ENCODE assay signal across 1 cellular context in the genomic region with DNA sequence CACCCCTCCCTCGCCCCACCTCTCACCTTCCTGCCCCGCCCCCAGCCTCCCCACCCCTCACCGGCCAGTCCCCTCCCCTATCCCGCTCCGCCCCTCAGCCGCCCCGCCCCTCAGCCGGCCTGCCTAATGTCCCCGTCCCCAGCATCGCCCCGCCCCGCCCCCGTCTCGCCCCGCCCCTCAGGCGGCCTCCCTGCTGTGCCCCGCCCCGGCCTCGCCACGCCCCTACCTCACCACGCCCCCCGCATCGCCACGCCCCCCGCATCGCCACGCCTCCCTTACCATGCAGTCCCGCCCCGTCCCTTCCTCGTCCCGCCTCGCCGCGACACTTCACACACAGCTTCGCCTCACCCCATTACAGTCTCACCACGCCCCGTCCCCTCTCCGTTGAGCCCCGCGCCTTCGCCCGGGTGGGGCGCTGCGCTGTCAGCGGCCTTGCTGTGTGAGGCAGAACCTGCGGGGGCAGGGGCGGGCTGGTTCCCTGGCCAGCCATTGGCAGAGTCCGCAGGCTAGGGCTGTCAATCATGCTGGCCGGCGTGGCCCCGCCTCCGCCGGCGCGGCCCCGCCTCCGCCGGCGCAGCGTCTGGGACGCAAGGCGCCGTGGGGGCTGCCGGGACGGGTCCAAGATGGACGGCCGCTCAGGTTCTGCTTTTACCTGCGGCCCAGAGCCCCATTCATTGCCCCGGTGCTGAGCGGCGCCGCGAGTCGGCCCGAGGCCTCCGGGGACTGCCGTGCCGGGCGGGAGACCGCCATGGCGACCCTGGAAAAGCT.
A peak's percentile ranks its signal among the peaks of the same experiment; 100 is the strongest.
TF ChIP-seq lines count a peak whose summit lies in the region.

A gene (plus strand): TSS at position 604 of the 768 bp plus-strand sequence. CDS start 145 bp downstream, at position 749.
A gene (minus strand): TSS at position 461 of the 768 bp plus-strand sequence.

TF ChIP-seq in K562, 482 proteins besides CTCF, POLR2A, EP300 and RAD21 (continued from another document and continues in another):
- TF ChIP-seq, protein P1, sequence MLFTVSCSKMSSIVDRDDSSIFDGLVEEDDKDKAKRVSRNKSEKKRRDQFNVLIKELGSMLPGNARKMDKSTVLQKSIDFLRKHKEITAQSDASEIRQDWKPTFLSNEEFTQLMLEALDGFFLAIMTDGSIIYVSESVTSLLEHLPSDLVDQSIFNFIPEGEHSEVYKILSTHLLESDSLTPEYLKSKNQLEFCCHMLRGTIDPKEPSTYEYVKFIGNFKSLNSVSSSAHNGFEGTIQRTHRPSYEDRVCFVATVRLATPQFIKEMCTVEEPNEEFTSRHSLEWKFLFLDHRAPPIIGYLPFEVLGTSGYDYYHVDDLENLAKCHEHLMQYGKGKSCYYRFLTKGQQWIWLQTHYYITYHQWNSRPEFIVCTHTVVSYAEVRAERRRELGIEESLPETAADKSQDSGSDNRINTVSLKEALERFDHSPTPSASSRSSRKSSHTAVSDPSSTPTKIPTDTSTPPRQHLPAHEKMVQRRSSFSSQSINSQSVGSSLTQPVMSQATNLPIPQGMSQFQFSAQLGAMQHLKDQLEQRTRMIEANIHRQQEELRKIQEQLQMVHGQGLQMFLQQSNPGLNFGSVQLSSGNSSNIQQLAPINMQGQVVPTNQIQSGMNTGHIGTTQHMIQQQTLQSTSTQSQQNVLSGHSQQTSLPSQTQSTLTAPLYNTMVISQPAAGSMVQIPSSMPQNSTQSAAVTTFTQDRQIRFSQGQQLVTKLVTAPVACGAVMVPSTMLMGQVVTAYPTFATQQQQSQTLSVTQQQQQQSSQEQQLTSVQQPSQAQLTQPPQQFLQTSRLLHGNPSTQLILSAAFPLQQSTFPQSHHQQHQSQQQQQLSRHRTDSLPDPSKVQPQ (CRISPR knock-in tag; IDR thresholded peaks at IDR 0.05; ENCODE audit: borderline replicate concordance): no peak
- no peak for TF ChIP-seq CHD1 (IDR thresholded peaks at IDR 0.05; ENCODE audit: low read length)
- TF ChIP-seq EHMT2 (IDR thresholded peaks at IDR 0.05): no peak
- peak; percentile 87 for TF ChIP-seq RBFOX2 (IDR thresholded peaks at IDR 0.05; ENCODE audit: low read depth, low read length)
- TF ChIP-seq, protein P2, sequence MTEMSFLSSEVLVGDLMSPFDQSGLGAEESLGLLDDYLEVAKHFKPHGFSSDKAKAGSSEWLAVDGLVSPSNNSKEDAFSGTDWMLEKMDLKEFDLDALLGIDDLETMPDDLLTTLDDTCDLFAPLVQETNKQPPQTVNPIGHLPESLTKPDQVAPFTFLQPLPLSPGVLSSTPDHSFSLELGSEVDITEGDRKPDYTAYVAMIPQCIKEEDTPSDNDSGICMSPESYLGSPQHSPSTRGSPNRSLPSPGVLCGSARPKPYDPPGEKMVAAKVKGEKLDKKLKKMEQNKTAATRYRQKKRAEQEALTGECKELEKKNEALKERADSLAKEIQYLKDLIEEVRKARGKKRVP (CRISPR knock-in tag; IDR thresholded peaks at IDR 0.05): peak; percentile 33; the same call in 1 of the 2 replicates
- TF ChIP-seq, protein P3, sequence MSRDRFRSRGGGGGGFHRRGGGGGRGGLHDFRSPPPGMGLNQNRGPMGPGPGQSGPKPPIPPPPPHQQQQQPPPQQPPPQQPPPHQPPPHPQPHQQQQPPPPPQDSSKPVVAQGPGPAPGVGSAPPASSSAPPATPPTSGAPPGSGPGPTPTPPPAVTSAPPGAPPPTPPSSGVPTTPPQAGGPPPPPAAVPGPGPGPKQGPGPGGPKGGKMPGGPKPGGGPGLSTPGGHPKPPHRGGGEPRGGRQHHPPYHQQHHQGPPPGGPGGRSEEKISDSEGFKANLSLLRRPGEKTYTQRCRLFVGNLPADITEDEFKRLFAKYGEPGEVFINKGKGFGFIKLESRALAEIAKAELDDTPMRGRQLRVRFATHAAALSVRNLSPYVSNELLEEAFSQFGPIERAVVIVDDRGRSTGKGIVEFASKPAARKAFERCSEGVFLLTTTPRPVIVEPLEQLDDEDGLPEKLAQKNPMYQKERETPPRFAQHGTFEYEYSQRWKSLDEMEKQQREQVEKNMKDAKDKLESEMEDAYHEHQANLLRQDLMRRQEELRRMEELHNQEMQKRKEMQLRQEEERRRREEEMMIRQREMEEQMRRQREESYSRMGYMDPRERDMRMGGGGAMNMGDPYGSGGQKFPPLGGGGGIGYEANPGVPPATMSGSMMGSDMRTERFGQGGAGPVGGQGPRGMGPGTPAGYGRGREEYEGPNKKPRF (IDR thresholded peaks at IDR 0.05; ENCODE audit: low read depth, low read length): no peak
- no peak for TF ChIP-seq ARHGAP35 (IDR thresholded peaks at IDR 0.05; ENCODE audit: partially characterized antibody)
- peak; percentile 61 for TF ChIP-seq SP2 (IDR thresholded peaks at IDR 0.05; ENCODE audit: extremely low read depth, low read depth, low read length, poor library complexity, severe bottlenecking)
- no peak for TF ChIP-seq ZNF354B (CRISPR knock-in tag; IDR thresholded peaks at IDR 0.05)
- TF ChIP-seq, protein P4, sequence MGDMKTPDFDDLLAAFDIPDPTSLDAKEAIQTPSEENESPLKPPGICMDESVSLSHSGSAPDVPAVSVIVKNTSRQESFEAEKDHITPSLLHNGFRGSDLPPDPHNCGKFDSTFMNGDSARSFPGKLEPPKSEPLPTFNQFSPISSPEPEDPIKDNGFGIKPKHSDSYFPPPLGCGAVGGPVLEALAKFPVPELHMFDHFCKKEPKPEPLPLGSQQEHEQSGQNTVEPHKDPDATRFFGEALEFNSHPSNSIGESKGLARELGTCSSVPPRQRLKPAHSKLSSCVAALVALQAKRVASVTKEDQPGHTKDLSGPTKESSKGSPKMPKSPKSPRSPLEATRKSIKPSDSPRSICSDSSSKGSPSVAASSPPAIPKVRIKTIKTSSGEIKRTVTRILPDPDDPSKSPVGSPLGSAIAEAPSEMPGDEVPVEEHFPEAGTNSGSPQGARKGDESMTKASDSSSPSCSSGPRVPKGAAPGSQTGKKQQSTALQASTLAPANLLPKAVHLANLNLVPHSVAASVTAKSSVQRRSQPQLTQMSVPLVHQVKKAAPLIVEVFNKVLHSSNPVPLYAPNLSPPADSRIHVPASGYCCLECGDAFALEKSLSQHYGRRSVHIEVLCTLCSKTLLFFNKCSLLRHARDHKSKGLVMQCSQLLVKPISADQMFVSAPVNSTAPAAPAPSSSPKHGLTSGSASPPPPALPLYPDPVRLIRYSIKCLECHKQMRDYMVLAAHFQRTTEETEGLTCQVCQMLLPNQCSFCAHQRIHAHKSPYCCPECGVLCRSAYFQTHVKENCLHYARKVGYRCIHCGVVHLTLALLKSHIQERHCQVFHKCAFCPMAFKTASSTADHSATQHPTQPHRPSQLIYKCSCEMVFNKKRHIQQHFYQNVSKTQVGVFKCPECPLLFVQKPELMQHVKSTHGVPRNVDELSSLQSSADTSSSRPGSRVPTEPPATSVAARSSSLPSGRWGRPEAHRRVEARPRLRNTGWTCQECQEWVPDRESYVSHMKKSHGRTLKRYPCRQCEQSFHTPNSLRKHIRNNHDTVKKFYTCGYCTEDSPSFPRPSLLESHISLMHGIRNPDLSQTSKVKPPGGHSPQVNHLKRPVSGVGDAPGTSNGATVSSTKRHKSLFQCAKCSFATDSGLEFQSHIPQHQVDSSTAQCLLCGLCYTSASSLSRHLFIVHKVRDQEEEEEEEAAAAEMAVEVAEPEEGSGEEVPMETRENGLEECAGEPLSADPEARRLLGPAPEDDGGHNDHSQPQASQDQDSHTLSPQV (IDR thresholded peaks at IDR 0.05): no peak
- TF ChIP-seq ZNF212 (CRISPR knock-in tag; IDR thresholded peaks at IDR 0.05): no peak
- no peak for TF ChIP-seq SAFB2 (IDR thresholded peaks at IDR 0.05; ENCODE audit: borderline replicate concordance, low read depth, low read length, severe bottlenecking)
- TF ChIP-seq NFATC3 (IDR thresholded peaks at IDR 0.05): no peak
- TF ChIP-seq IRF2 (CRISPR knock-in tag; IDR thresholded peaks at IDR 0.05): no peak
- no peak for TF ChIP-seq ILF3 (IDR thresholded peaks at IDR 0.05; ENCODE audit: borderline replicate concordance)
- 0 out of 2 replicates have a peak, but pooled peaks have one; percentile 57 for TF ChIP-seq ELF4 (CRISPR knock-in tag; IDR thresholded peaks at IDR 0.05)
- TF ChIP-seq, protein P5, sequence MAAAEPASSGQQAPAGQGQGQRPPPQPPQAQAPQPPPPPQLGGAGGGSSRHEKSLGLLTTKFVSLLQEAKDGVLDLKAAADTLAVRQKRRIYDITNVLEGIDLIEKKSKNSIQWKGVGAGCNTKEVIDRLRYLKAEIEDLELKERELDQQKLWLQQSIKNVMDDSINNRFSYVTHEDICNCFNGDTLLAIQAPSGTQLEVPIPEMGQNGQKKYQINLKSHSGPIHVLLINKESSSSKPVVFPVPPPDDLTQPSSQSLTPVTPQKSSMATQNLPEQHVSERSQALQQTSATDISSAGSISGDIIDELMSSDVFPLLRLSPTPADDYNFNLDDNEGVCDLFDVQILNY (CRISPR knock-in tag; IDR thresholded peaks at IDR 0.05): no peak; the same call in 1 of the 2 replicates
- TF ChIP-seq MEIS2 (IDR thresholded peaks at IDR 0.05; ENCODE audit: partially characterized antibody): peak; percentile 81
- TF ChIP-seq POLR3A (IDR thresholded peaks at IDR 0.05; ENCODE audit: borderline replicate concordance, extremely low read depth, insufficient read depth, insufficient read length): no peak
- TF ChIP-seq ZBTB7A (IDR thresholded peaks at IDR 0.05; ENCODE audit: borderline replicate concordance, control insufficient read depth, low read depth, low read length): peak; percentile 20; the same call in 1 of the 2 replicates
- TF ChIP-seq MECOM (CRISPR knock-in tag; IDR thresholded peaks at IDR 0.05): no peak
- no peak for TF ChIP-seq FOXA3 (CRISPR knock-in tag; conservative IDR thresholded peaks at IDR 0.05 in 1 of 2, IDR thresholded peaks at IDR 0.05 in 1 of 2)
- peak; percentile 72; the same call in 1 of the 2 replicates for TF ChIP-seq OTX1 (CRISPR knock-in tag; IDR thresholded peaks at IDR 0.05)
- peak; percentile 61 for TF ChIP-seq POLR2B (IDR thresholded peaks at IDR 0.05; ENCODE audit: low read depth, partially characterized antibody)
- no peak for TF ChIP-seq FOXJ2 (tag; IDR thresholded peaks at IDR 0.05)
- TF ChIP-seq ZNF778 (CRISPR knock-in tag; IDR thresholded peaks at IDR 0.05): no peak
- no peak for TF ChIP-seq TOE1 (IDR thresholded peaks at IDR 0.05; ENCODE audit: borderline replicate concordance)
- TF ChIP-seq TOE1 (CRISPR knock-in tag; IDR thresholded peaks at IDR 0.05; ENCODE audit: borderline replicate concordance, low read depth): no peak
- TF ChIP-seq HIVEP1 (CRISPR knock-in tag; IDR thresholded peaks at IDR 0.05): no peak
- TF ChIP-seq, protein P6, sequence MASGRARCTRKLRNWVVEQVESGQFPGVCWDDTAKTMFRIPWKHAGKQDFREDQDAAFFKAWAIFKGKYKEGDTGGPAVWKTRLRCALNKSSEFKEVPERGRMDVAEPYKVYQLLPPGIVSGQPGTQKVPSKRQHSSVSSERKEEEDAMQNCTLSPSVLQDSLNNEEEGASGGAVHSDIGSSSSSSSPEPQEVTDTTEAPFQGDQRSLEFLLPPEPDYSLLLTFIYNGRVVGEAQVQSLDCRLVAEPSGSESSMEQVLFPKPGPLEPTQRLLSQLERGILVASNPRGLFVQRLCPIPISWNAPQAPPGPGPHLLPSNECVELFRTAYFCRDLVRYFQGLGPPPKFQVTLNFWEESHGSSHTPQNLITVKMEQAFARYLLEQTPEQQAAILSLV (tag; IDR thresholded peaks at IDR 0.05): no peak
- peak; percentile 22; the same call in 1 of the 2 replicates for TF ChIP-seq L3MBTL2 (IDR thresholded peaks at IDR 0.05)
- no peak for TF ChIP-seq RBM17 (IDR thresholded peaks at IDR 0.05; ENCODE audit: borderline replicate concordance, low read depth, low read length)
- peak; percentile 54 for TF ChIP-seq U2AF1 (optimal IDR thresholded peaks at IDR 0.05; ENCODE audit: low read depth, low read length)
- peak; percentile 77 for TF ChIP-seq C11orf30 (IDR thresholded peaks at IDR 0.05; ENCODE audit: low read depth)
- TF ChIP-seq SMARCA5 (IDR thresholded peaks at IDR 0.05): no peak
- TF ChIP-seq HMGN3 (IDR thresholded peaks at IDR 0.05; ENCODE audit: borderline replicate concordance, extremely low read depth, insufficient read length, low read depth, low read length): no peak
- no peak for TF ChIP-seq GABPA (tag; conservative IDR thresholded peaks at IDR 0.05; ENCODE audit: low read depth)
- TF ChIP-seq, protein P7, sequence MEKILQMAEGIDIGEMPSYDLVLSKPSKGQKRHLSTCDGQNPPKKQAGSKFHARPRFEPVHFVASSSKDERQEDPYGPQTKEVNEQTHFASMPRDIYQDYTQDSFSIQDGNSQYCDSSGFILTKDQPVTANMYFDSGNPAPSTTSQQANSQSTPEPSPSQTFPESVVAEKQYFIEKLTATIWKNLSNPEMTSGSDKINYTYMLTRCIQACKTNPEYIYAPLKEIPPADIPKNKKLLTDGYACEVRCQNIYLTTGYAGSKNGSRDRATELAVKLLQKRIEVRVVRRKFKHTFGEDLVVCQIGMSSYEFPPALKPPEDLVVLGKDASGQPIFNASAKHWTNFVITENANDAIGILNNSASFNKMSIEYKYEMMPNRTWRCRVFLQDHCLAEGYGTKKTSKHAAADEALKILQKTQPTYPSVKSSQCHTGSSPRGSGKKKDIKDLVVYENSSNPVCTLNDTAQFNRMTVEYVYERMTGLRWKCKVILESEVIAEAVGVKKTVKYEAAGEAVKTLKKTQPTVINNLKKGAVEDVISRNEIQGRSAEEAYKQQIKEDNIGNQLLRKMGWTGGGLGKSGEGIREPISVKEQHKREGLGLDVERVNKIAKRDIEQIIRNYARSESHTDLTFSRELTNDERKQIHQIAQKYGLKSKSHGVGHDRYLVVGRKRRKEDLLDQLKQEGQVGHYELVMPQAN (IDR thresholded peaks at IDR 0.05; ENCODE audit: borderline replicate concordance): peak; percentile 47; the same call in 1 of the 2 replicates
- no peak for TF ChIP-seq GTF2F1 (IDR thresholded peaks at IDR 0.05; ENCODE audit: low read depth, low read length)
- TF ChIP-seq TRIM28 (IDR thresholded peaks at IDR 0.05): no peak
- TF ChIP-seq SMARCA4 (IDR thresholded peaks at IDR 0.05): no peak
- no peak for TF ChIP-seq ZNF12 (CRISPR knock-in tag; IDR thresholded peaks at IDR 0.05)
- TF ChIP-seq, protein P8, sequence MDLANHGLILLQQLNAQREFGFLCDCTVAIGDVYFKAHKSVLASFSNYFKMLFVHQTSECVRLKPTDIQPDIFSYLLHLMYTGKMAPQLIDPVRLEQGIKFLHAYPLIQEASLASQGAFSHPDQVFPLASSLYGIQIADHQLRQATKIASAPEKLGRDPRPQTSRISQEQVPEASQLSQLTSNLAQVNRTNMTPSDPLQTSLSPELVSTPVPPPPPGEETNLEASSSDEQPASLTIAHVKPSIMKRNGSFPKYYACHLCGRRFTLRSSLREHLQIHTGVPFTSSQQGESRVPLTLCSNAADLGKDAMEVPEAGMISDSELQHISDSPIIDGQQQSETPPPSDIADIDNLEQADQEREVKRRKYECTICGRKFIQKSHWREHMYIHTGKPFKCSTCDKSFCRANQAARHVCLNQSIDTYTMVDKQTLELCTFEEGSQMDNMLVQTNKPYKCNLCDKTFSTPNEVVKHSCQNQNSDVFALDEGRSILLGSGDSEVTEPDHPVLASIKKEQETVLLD (IDR thresholded peaks at IDR 0.05): peak; percentile 40; the same call in 1 of the 2 replicates
